Comparison of ENCODE assay signal across 1 cellular context in the genomic region with DNA sequence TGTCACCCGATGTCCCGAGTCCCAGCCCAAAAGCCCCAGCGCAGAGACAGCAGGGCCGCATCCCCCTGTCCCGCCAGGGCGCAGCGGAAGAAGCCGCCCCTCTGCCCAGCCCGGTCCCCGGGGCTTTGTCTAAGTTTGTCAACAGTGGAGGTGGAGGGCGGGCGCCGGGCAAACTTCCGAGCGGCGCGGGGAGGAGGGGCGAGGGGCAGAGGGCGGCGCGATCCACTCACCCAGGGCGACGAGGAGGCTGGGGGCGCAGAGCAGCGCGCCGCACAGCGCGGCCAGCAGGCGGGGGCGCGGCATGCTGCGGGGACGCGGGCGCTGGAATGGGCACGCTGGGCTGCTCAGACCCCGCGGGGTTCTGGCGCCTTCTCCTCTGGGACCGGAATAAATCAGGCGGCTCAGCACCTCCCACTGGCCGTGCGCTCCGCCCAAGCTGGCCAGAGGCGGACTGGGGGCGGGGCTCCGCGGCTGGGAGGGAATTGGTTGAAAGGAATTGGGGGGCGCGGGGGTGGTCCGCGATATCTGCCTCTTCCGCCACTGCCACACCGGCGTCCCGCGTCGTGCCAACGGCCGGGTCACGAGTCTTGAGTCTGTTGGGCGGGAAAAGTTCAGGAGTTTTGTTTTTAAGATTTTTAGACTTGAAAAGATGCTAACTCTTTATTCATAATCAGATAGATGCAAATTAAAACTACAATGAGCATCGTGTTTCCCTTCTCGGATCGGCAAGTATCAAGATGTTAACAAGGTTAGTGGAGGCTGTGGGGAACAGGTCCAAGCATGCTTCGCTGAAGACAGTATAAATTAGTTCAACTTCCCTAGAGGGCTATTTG.
TF ChIP-seq lines count a peak whose summit lies in the region.

A gene with protein sequence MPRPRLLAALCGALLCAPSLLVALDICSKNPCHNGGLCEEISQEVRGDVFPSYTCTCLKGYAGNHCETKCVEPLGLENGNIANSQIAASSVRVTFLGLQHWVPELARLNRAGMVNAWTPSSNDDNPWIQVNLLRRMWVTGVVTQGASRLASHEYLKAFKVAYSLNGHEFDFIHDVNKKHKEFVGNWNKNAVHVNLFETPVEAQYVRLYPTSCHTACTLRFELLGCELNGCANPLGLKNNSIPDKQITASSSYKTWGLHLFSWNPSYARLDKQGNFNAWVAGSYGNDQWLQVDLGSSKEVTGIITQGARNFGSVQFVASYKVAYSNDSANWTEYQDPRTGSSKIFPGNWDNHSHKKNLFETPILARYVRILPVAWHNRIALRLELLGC (minus strand): TSS at position 363 of the 833 bp plus-strand sequence. CDS start 60 bp downstream, at position 303.

TF ChIP-seq in WTC11, 78 proteins besides CTCF, POLR2A, EP300 and RAD21 (continued from another document):
- TF ChIP-seq, protein P1, sequence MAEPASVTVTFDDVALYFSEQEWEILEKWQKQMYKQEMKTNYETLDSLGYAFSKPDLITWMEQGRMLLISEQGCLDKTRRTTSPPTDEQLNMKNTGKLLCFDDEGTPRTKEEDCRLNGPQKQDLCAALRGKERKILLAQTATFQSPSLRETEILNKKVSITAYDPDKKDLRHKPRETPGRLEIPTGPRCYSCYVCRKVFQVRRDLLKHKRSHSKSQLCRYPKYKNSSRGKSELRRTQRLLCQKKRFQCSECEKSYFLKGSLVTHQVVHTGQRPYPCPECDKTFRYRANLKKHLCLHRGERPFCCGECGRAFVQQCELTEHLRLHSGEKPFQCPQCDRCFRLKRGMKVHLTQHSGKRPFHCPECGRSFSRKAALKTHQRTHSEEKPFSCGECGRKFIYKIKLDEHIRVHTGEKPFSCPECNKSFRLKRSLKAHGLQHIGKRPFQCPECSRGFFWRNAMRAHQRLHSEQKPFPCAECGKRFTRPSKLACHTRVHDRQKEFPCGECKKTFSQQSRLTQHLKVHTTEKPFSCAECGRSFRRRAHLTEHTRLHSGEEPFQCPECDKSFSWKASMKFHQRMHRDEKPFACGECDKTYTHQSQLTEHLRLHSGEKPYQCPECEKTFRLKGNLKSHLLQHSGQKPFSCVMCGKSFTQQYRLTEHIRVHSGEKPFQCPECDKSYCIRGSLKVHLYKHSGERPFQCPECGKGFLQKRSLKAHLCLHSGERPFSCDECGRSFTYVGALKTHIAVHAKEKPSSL (CRISPR knock-in tag; conservative IDR thresholded peaks at IDR 0.05), result no peak
- TF ChIP-seq ZNF138 (CRISPR knock-in tag; conservative IDR thresholded peaks at IDR 0.05) (no peak), ZNF423 (CRISPR knock-in tag; IDR thresholded peaks at IDR 0.05) (peak; percentile 82; the same call in 1 of the 2 replicates), JAZF1 (CRISPR knock-in tag; IDR thresholded peaks at IDR 0.05) (no peak), ZNF219 (CRISPR knock-in tag; IDR thresholded peaks at IDR 0.05; ENCODE audit: borderline replicate concordance) (peak; percentile 28; the same call in 1 of the 2 replicates), MXD4 (CRISPR knock-in tag; IDR thresholded peaks at IDR 0.05; ENCODE audit: borderline replicate concordance) (no peak), ETV6 (CRISPR knock-in tag; IDR thresholded peaks at IDR 0.05) (peak; percentile 76), NFE2L1 (CRISPR knock-in tag; IDR thresholded peaks at IDR 0.05) (no peak), SMAD3 (CRISPR knock-in tag; IDR thresholded peaks at IDR 0.05; ENCODE audit: borderline replicate concordance) (no peak), SOX15 (CRISPR knock-in tag; IDR thresholded peaks at IDR 0.05) (no peak), TP53 (CRISPR knock-in tag; IDR thresholded peaks at IDR 0.05) (peak; percentile 46; the same call in 1 of the 2 replicates), ZNF232 (CRISPR knock-in tag; IDR thresholded peaks at IDR 0.05) (no peak), ATF1 (CRISPR knock-in tag; IDR thresholded peaks at IDR 0.05) (no peak), GRHL2 (CRISPR knock-in tag; IDR thresholded peaks at IDR 0.05; ENCODE audit: insufficient replicate concordance, severe bottlenecking) (no peak), ZNF121 (CRISPR knock-in tag; IDR thresholded peaks at IDR 0.05) (no peak)
- TF ChIP-seq, protein P2, sequence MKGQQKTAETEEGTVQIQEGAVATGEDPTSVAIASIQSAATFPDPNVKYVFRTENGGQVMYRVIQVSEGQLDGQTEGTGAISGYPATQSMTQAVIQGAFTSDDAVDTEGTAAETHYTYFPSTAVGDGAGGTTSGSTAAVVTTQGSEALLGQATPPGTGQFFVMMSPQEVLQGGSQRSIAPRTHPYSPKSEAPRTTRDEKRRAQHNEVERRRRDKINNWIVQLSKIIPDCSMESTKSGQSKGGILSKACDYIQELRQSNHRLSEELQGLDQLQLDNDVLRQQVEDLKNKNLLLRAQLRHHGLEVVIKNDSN (CRISPR knock-in tag; IDR thresholded peaks at IDR 0.05), result peak; percentile 7; the same call in 1 of the 2 replicates
- TF ChIP-seq, protein P3, sequence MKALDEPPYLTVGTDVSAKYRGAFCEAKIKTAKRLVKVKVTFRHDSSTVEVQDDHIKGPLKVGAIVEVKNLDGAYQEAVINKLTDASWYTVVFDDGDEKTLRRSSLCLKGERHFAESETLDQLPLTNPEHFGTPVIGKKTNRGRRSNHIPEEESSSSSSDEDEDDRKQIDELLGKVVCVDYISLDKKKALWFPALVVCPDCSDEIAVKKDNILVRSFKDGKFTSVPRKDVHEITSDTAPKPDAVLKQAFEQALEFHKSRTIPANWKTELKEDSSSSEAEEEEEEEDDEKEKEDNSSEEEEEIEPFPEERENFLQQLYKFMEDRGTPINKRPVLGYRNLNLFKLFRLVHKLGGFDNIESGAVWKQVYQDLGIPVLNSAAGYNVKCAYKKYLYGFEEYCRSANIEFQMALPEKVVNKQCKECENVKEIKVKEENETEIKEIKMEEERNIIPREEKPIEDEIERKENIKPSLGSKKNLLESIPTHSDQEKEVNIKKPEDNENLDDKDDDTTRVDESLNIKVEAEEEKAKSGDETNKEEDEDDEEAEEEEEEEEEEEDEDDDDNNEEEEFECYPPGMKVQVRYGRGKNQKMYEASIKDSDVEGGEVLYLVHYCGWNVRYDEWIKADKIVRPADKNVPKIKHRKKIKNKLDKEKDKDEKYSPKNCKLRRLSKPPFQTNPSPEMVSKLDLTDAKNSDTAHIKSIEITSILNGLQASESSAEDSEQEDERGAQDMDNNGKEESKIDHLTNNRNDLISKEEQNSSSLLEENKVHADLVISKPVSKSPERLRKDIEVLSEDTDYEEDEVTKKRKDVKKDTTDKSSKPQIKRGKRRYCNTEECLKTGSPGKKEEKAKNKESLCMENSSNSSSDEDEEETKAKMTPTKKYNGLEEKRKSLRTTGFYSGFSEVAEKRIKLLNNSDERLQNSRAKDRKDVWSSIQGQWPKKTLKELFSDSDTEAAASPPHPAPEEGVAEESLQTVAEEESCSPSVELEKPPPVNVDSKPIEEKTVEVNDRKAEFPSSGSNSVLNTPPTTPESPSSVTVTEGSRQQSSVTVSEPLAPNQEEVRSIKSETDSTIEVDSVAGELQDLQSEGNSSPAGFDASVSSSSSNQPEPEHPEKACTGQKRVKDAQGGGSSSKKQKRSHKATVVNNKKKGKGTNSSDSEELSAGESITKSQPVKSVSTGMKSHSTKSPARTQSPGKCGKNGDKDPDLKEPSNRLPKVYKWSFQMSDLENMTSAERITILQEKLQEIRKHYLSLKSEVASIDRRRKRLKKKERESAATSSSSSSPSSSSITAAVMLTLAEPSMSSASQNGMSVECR (CRISPR knock-in tag; IDR thresholded peaks at IDR 0.05; ENCODE audit: borderline replicate concordance), result peak; percentile 18; the same call in 1 of the 2 replicates
- TF ChIP-seq, protein P4, sequence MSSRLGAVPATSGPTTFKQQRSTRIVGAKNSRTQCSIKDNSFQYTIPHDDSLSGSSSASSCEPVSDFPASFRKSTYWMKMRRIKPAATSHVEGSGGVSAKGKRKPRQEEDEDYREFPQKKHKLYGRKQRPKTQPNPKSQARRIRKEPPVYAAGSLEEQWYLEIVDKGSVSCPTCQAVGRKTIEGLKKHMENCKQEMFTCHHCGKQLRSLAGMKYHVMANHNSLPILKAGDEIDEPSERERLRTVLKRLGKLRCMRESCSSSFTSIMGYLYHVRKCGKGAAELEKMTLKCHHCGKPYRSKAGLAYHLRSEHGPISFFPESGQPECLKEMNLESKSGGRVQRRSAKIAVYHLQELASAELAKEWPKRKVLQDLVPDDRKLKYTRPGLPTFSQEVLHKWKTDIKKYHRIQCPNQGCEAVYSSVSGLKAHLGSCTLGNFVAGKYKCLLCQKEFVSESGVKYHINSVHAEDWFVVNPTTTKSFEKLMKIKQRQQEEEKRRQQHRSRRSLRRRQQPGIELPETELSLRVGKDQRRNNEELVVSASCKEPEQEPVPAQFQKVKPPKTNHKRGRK (CRISPR knock-in tag; IDR thresholded peaks at IDR 0.05; ENCODE audit: borderline replicate concordance), result no peak
- TF ChIP-seq, protein P5, sequence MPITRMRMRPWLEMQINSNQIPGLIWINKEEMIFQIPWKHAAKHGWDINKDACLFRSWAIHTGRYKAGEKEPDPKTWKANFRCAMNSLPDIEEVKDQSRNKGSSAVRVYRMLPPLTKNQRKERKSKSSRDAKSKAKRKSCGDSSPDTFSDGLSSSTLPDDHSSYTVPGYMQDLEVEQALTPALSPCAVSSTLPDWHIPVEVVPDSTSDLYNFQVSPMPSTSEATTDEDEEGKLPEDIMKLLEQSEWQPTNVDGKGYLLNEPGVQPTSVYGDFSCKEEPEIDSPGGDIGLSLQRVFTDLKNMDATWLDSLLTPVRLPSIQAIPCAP (CRISPR knock-in tag; IDR thresholded peaks at IDR 0.05), result no peak
- TF ChIP-seq, protein P6, sequence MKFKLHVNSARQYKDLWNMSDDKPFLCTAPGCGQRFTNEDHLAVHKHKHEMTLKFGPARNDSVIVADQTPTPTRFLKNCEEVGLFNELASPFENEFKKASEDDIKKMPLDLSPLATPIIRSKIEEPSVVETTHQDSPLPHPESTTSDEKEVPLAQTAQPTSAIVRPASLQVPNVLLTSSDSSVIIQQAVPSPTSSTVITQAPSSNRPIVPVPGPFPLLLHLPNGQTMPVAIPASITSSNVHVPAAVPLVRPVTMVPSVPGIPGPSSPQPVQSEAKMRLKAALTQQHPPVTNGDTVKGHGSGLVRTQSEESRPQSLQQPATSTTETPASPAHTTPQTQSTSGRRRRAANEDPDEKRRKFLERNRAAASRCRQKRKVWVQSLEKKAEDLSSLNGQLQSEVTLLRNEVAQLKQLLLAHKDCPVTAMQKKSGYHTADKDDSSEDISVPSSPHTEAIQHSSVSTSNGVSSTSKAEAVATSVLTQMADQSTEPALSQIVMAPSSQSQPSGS (CRISPR knock-in tag; IDR thresholded peaks at IDR 0.05; ENCODE audit: borderline replicate concordance, low read depth), result no peak
